19 cellular contexts compared by ENCODE assay signal in the genomic region with DNA sequence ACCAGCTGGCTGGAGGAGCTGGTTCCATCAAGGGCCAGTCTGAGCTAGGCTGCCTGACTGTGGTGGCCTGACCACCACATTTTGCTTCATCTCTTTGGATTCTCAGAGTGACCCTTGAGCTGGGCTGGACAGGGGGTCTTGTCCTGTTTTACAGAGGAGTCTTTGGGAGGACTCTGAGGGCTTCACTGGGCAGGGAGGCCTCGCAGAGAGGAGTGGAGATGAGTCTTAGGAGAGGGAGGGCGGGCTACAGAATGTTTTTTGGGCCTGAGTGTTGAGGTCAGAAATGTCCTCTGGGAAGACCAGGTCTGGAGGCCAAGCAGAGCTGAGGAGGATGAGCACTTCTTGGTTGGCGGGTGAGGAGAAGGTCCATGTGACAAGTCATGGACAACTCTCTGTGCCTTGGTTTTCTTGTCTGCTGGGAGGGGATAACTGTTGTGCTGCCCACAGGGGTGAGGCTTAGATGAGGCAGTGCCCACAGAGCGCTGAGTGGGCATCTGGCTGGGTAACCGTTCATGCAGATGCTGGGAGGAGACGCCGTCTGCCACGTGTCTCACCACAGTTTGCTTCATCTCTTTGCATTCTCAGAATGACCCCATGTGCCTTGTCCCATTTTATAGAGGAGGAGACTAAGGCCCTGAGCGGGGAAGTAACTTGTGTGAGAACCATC. TPM values are rescaled to one million over a fixed set of nuclear protein-coding genes. Genes with fewer than 3 reads are reported as not detected.
DNase-seq lines count a peak whose midpoint lies in the region; ATAC-seq and TF ChIP-seq lines count a peak whose summit lies in the region.
"Had no signal": no experiment of that assay in that cellular context is flagged by ENCODE, and none has a peak within 500 bp of the region (broad histone marks: within the 10 kb centered on the region; RNA-seq: fewer than 3 reads in every experiment).

No MANE protein-coding gene starts in this region.

- intact Hi-C loops in heart right ventricle (cut with DNase I) (no loop called here), left ventricle myocardium superior (cut with micrococcal nuclease) (no loop called here), upper lobe of right lung (cut with DNase I) (no loop called here)

- H3K9ac ChIP-seq in parathyroid adenoma, result no peak overlapping the region

- no peak overlapping the region for H3K27ac Mint-ChIP-seq in natural killer cell treated with Interleukin-12 subunit alpha and Interleukin-12 subunit beta and Interleukin-15 and Interleukin-18, amount 100 ng/mL, for 72 hours

- H3K36me3 ChIP-seq in heart right ventricle (peaks cover 0 to 14% (median 0%) of the 10 kb centered on the region in 9 donors), esophagus (ENCODE audit: control insufficient read depth in 2 of 2, insufficient read depth in 2 of 2, low read length in 1 of 2) (peaks cover 0 to 15% of the 10 kb centered on the region in 2 donors), parathyroid adenoma (ENCODE audit: control insufficient read depth, insufficient read depth, low read length) (no peaks in the 10 kb centered on the region), upper lobe of right lung (no peaks in the 10 kb centered on the region), H7 (replicated peaks; ENCODE audit: control insufficient read depth, insufficient read depth, low read length) (no peaks in the 10 kb centered on the region)
- H3K36me3 ChIP-seq: prostate gland had no signal

- DNase-seq in heart right ventricle (no peak), left ventricle myocardium superior (no peak), upper lobe of right lung (no peak), H7 (no peak)
- DNase-seq in natural killer cell treated with Interleukin-12 subunit alpha and Interleukin-12 subunit beta and Interleukin-15 and Interleukin-18, amount 100 ng/mL, for 72 hours (ENCODE audit: low spot score), result no peak
- DNase-seq: ACHN; activated gamma-delta T cell treated with Interleukin-2 at 50 U/mL for 16 hours; effector memory CD4-positive, alpha-beta T cell; foreskin fibroblast; GOT3; IMR-90; NCI-H1092; stimulated activated CD8-positive, alpha-beta memory T cell treated with anti-CD3 and anti-CD28 coated beads, Interleukin-4, amount 100 ng/mL, for 48 hours had no signal

- TF ChIP-seq CTCF in heart right ventricle (IDR thresholded peaks at IDR 0.05), result no peak
- TF ChIP-seq CTCF in parathyroid adenoma (IDR thresholded peaks at IDR 0.05), result no peak
- no peak for TF ChIP-seq CTCF in upper lobe of right lung (IDR thresholded peaks at IDR 0.05)

- no peak overlapping the region for H3K4me2 ChIP-seq in parathyroid adenoma (ENCODE audit: low read length)

- no peaks in the 10 kb centered on the region for H3K36me3 Mint-ChIP-seq in natural killer cell treated with Interleukin-12 subunit alpha and Interleukin-12 subunit beta and Interleukin-15 and Interleukin-18, amount 100 ng/mL, for 72 hours

- H3K4me1 ChIP-seq in heart right ventricle, result peaks cover 8 to 92% (median 72%) of the 10 kb centered on the region in 9 donors
- H3K4me1 ChIP-seq in esophagus (ENCODE audit: control insufficient read depth in 2 of 2, insufficient read depth in 2 of 2, low read length in 1 of 2), result peaks cover 13 to 26% of the 10 kb centered on the region in 2 donors
- no peaks in the 10 kb centered on the region for H3K4me1 ChIP-seq in parathyroid adenoma
- H3K4me1 ChIP-seq in upper lobe of right lung, result peaks cover 51% of the 10 kb centered on the region

- H3K27ac ChIP-seq in heart right ventricle (peak overlapping the region; percentile 32 to 93 (median 78)), esophagus (ENCODE audit: low read depth in 2 of 2, low read length in 1 of 2) (peak overlapping the region; percentile 20 to 29), parathyroid adenoma (peak overlapping the region; percentile 36), upper lobe of right lung (peak overlapping the region; percentile 30)
- H3K27ac ChIP-seq: prostate gland, SK-N-MC had no signal

- H3K79me2 ChIP-seq in parathyroid adenoma, result no peaks in the 10 kb centered on the region

- no peak overlapping the region for H3K4me3 ChIP-seq in heart right ventricle
- no peak overlapping the region for H3K4me3 ChIP-seq in esophagus (ENCODE audit: low read depth in 1 of 2, low read length in 2 of 2)
- no peak overlapping the region for H3K4me3 ChIP-seq in parathyroid adenoma (ENCODE audit: low read depth, low read length)
- H3K4me3 ChIP-seq in upper lobe of right lung, result no peak overlapping the region
- no peak overlapping the region for H3K4me3 ChIP-seq in H7 (ENCODE audit: insufficient read depth, low read depth, low read length)
- H3K4me3 ChIP-seq: prostate gland, SK-N-MC had no signal

- H3K9me3 ChIP-seq in heart right ventricle (no peaks in the 10 kb centered on the region), esophagus (ENCODE audit: control insufficient read depth in 2 of 2, insufficient read depth in 1 of 2, low read depth in 1 of 2, low read length in 1 of 2) (no peaks in the 10 kb centered on the region), parathyroid adenoma (ENCODE audit: control insufficient read depth, low read length) (no peaks in the 10 kb centered on the region), upper lobe of right lung (no peaks in the 10 kb centered on the region)
- H3K9me3 ChIP-seq: prostate gland had no signal

- H2AFZ ChIP-seq in parathyroid adenoma, result no peak overlapping the region

- WGBS in heart right ventricle, 2 donors, result 73 to 84% methylated on average over 9 of the region's 9 CpGs
- 91 to 96% methylated on average over 9 of the region's 9 CpGs for WGBS in esophagus, 2 donors

- H3K27me3 Mint-ChIP-seq in natural killer cell treated with Interleukin-12 subunit alpha and Interleukin-12 subunit beta and Interleukin-15 and Interleukin-18, amount 100 ng/mL, for 72 hours, result no peaks in the 10 kb centered on the region

- H3K9me3 Mint-ChIP-seq in natural killer cell treated with Interleukin-12 subunit alpha and Interleukin-12 subunit beta and Interleukin-15 and Interleukin-18, amount 100 ng/mL, for 72 hours, result no peaks in the 10 kb centered on the region

- peak in 4 of 8 donors; percentile 2 to 27 (median 10) for ATAC-seq in heart right ventricle
- no peak for ATAC-seq in left ventricle myocardium superior
- ATAC-seq in upper lobe of right lung, result peak; percentile 45
- no peak for ATAC-seq in natural killer cell treated with Interleukin-12 subunit alpha and Interleukin-12 subunit beta and Interleukin-15 and Interleukin-18, amount 100 ng/mL, for 72 hours
- no peak for ATAC-seq in GM18498 (IDR thresholded peaks at IDR 0.05; ENCODE audit: unreplicated experiment)

- H3K4me3 Mint-ChIP-seq in natural killer cell treated with Interleukin-12 subunit alpha and Interleukin-12 subunit beta and Interleukin-15 and Interleukin-18, amount 100 ng/mL, for 72 hours, result no peak overlapping the region

- H3K27me3 ChIP-seq in heart right ventricle, result no peaks in the 10 kb centered on the region
- no peaks in the 10 kb centered on the region for H3K27me3 ChIP-seq in esophagus (ENCODE audit: control insufficient read depth in 1 of 2, insufficient read depth in 2 of 2, low read length in 2 of 2)
- H3K27me3 ChIP-seq in parathyroid adenoma (ENCODE audit: control insufficient read depth, insufficient read depth, low read length), result no peaks in the 10 kb centered on the region
- H3K27me3 ChIP-seq in upper lobe of right lung, result no peaks in the 10 kb centered on the region
- H3K27me3 ChIP-seq in H7 (ENCODE audit: control insufficient read depth, insufficient read depth, low read length), result no peaks in the 10 kb centered on the region

- peaks cover 11 to 28% of the 10 kb centered on the region in 2 donors for H3K4me1 Mint-ChIP-seq in natural killer cell treated with Interleukin-12 subunit alpha and Interleukin-12 subunit beta and Interleukin-15 and Interleukin-18, amount 100 ng/mL, for 72 hours (ENCODE audit: low read depth in 2 of 2)

RNA-seq across cellular contexts. Expression of a gene that starts 9.4 kb away (rescaled TPM):
- total RNA-seq in heart right ventricle, result 10 to 100 TPM in 5 of 10 donors, 1 to 10 TPM in 5; 5.0 to 16.5 (median 9.4) TPM
- polyA plus RNA-seq in heart right ventricle, result 10 to 100 TPM; 15.4 to 18.2 TPM
- 8.3 TPM for total RNA-seq in left ventricle myocardium superior
- polyA plus RNA-seq in esophagus, result 10 to 100 TPM in 1 of 2 donors, 1 to 10 TPM in 1; 8.0 to 23.8 TPM
- total RNA-seq in upper lobe of right lung, result 47.3 TPM
- 1 to 10 TPM; 1.2 to 1.4 TPM for total RNA-seq in natural killer cell treated with Interleukin-12 subunit alpha and Interleukin-12 subunit beta and Interleukin-15 and Interleukin-18, amount 100 ng/mL, for 72 hours
- 5.0 and 6.5 TPM in 2 replicates for total RNA-seq in H7 (2014; rRNA removed; shearing (Covaris generic))
- total RNA-seq: IMR-90 had no signal

RNA-seq across cellular contexts. Expression of a gene that starts 44.0 kb away (rescaled TPM):
- total RNA-seq in heart right ventricle (under 1 TPM in 8 of 10 donors, not detected in 2; 0.15 to 0.93 (median 0.25) TPM), left ventricle myocardium superior (not detected), upper lobe of right lung (0.90 TPM)
- polyA plus RNA-seq in heart right ventricle (under 1 TPM in 1 of 2 donors, not detected in 1; 0.13 TPM), esophagus (1 to 10 TPM; 5.8 to 9.6 TPM)
- not detected for total RNA-seq in natural killer cell treated with Interleukin-12 subunit alpha and Interleukin-12 subunit beta and Interleukin-15 and Interleukin-18, amount 100 ng/mL, for 72 hours
- total RNA-seq in H7 (2014; rRNA removed; shearing (Covaris generic)), result 0.48 TPM in 1 of 2 replicates, not detected in the other
- total RNA-seq: IMR-90, mononuclear cell had no signal
- polyA plus RNA-seq: IMR-90 had no signal

Comparison
In these comparisons a context has a peak if more than half of its experiments do, and no peak if none do; other contexts are left out.
1. H3K27ac ChIP-seq: peak in every context shown above with its lines; median percentile 78 in heart right ventricle; 36 in parathyroid adenoma; 30 in upper lobe of right lung; 24 in esophagus.